18 cellular contexts compared by ENCODE assay signal in genomic region chr19:3565177-3565576, GRCh38. TPM values are rescaled to one million over a fixed set of nuclear protein-coding genes. Genes with fewer than 3 reads are reported as not detected.
DNase-seq lines count a peak whose midpoint lies in the region; TF ChIP-seq lines count a peak whose summit lies in the region.
"Had no signal": no experiment of that assay in that cellular context is flagged by ENCODE, and none has a peak within 500 bp of the region (broad histone marks: within the 10 kb centered on the region; RNA-seq: fewer than 3 reads in every experiment).

No MANE protein-coding gene starts in this region.

- H3K36me3 ChIP-seq in neural progenitor cell (no peaks in the 10 kb centered on the region), uterus (no peaks in the 10 kb centered on the region)

- H3F3A ChIP-seq in neural progenitor cell (ENCODE audit: low read depth): no peaks in the 10 kb centered on the region

- DNase-seq in EH (ENCODE audit: low read depth) (peak; percentile 75), MV-4-11 (lab: John Stamatoyannopoulos, UW) (peak; percentile 56), astrocyte of the spinal cord (ENCODE audit: low read depth, low spot score) (peak; percentile 38), neural progenitor cell (ENCODE audit: low spot score) (no peak), uterus (no peak)
- DNase-seq in stimulated activated CD4-positive, alpha-beta T cell treated with anti-CD3 and anti-CD28 coated beads, Interleukin-4, amount 100 ng/mL, for 1 hour: no peak
- no peak for DNase-seq in effector CD4-positive, alpha-beta T cell
- DNase-seq in stimulated activated CD4-positive, alpha-beta T cell treated with anti-CD3 and anti-CD28 coated beads, Interleukin-12 subunit alpha, Interleukin-12 subunit beta, amount 100 ng/mL, for 4 hours: no peak
- DNase-seq: activated CD8-positive, alpha-beta T cell treated with anti-CD3 and anti-CD28 coated beads for 36 hours; caudate nucleus; left ventricle myocardium superior; NCI-H2081; NCI-H524 treated with DMSO at 0.1 percent for 48 hours; stimulated activated naive CD8-positive, alpha-beta T cell treated with anti-CD3 and anti-CD28 coated beads, Interleukin-15, Interleukin-2, amounts not matched to agents 100 U/mL and 50 U/mL, for 24 hours had no signal

- in situ Hi-C loops in astrocyte of the spinal cord (cut with HindIII; ENCODE audit: low sequenced_read_pairs): no loop called here

- H3K4me3 Mint-ChIP-seq in neural progenitor cell: peak overlapping the region; percentile 69
- H3K4me3 Mint-ChIP-seq: activated CD8-positive, alpha-beta T cell treated with anti-CD3 and anti-CD28 coated beads for 36 hours; activated T-helper 1 cell treated with anti-CD3 and anti-CD28 coated beads, Interleukin-12 subunit alpha, Interleukin-12 subunit beta, Interleukin-2, Interleukin-4 antibody, amounts not matched to agents 30 ng/mL and 10 ng/mL and 1 ng/mL, durations not matched to agents 14 hours and 24 hours and 36 hours had no signal

- H3K4me1 ChIP-seq in neural progenitor cell (no peaks in the 10 kb centered on the region), uterus (no peaks in the 10 kb centered on the region)

- no peak for TF ChIP-seq POLR2A in uterus (IDR thresholded peaks at IDR 0.05)

- H3K9me3 ChIP-seq in neural progenitor cell (ENCODE audit: low read depth) (no peaks in the 10 kb centered on the region), uterus (no peaks in the 10 kb centered on the region)

- H3K4me2 ChIP-seq in neural progenitor cell: no peak overlapping the region

- no peak overlapping the region for H3K9ac ChIP-seq in neural progenitor cell

- no peaks in the 10 kb centered on the region for H3K9me3 Mint-ChIP-seq in neural progenitor cell
- H3K9me3 Mint-ChIP-seq: activated CD8-positive, alpha-beta T cell treated with anti-CD3 and anti-CD28 coated beads for 36 hours; activated T-helper 1 cell treated with anti-CD3 and anti-CD28 coated beads, Interleukin-12 subunit alpha, Interleukin-12 subunit beta, Interleukin-2, Interleukin-4 antibody, amounts not matched to agents 30 ng/mL and 10 ng/mL and 1 ng/mL, durations not matched to agents 14 hours and 24 hours and 36 hours had no signal

- H3K4me1 Mint-ChIP-seq in neural progenitor cell: peaks cover 6% of the 10 kb centered on the region

- H3K36me3 Mint-ChIP-seq in neural progenitor cell: no peaks in the 10 kb centered on the region

- no peak overlapping the region for H3K27ac ChIP-seq in neural progenitor cell
- no peak overlapping the region for H3K27ac ChIP-seq in uterus
- H3K27ac ChIP-seq: VCaP had no signal

- intact Hi-C loops in uterus (cut with DNase I; ENCODE audit: low total_unique reads): no loop called here

- H3K79me2 ChIP-seq in neural progenitor cell (ENCODE audit: low read depth): no peaks in the 10 kb centered on the region

- no peaks in the 10 kb centered on the region for H4K20me1 ChIP-seq in neural progenitor cell (ENCODE audit: low read depth)

- H3K27me3 Mint-ChIP-seq in neural progenitor cell (ENCODE audit: insufficient read depth, low read depth): peaks cover 7% of the 10 kb centered on the region
- H3K27me3 Mint-ChIP-seq: activated CD8-positive, alpha-beta T cell treated with anti-CD3 and anti-CD28 coated beads for 36 hours had no signal

- H3K4me3 ChIP-seq in astrocyte of the spinal cord (ENCODE audit: low read depth, low read length) (no peak overlapping the region), neural progenitor cell (no peak overlapping the region), uterus (no peak overlapping the region)

- peak overlapping the region; percentile 33 for H3K27ac Mint-ChIP-seq in neural progenitor cell
- H3K27ac Mint-ChIP-seq: activated CD8-positive, alpha-beta T cell treated with anti-CD3 and anti-CD28 coated beads for 36 hours; activated T-helper 1 cell treated with anti-CD3 and anti-CD28 coated beads, Interleukin-12 subunit alpha, Interleukin-12 subunit beta, Interleukin-2, Interleukin-4 antibody, amounts not matched to agents 30 ng/mL and 10 ng/mL and 1 ng/mL, durations not matched to agents 14 hours and 24 hours and 36 hours had no signal

- no peak for TF ChIP-seq CTCF in astrocyte of the spinal cord (IDR thresholded peaks at IDR 0.05; ENCODE audit: low read depth, low read length)
- TF ChIP-seq CTCF in neural progenitor cell (IDR thresholded peaks at IDR 0.05): no peak
- no peak for TF ChIP-seq CTCF in uterus (IDR thresholded peaks at IDR 0.05)

- H3K27me3 ChIP-seq in neural progenitor cell (no peaks in the 10 kb centered on the region), uterus (no peaks in the 10 kb centered on the region)

- H2AFZ ChIP-seq in neural progenitor cell (replicated peaks): no peak overlapping the region

RNA-seq across cellular contexts. Expression of gene HMG20B, which starts 7.6 kb away (rescaled TPM):
- total RNA-seq in neural progenitor cell (ENCODE audit: low replicate concordance) (51.4 and 135 TPM in 2 replicates), uterus (100 to 1,000 TPM in 1 of 4 donors, 10 to 100 TPM in 3; 52.9 to 232 (median 63.6) TPM)

RNA-seq across cellular contexts. Expression of gene MFSD12, which starts 7.8 kb away (rescaled TPM):
- total RNA-seq in neural progenitor cell (ENCODE audit: low replicate concordance) (34.1 and 47.6 TPM in 2 replicates), uterus (10 to 100 TPM in 3 of 4 donors, under 1 TPM in 1; 0.59 to 44.9 (median 38.9) TPM)

RNA-seq across cellular contexts. Expression of gene GIPC3, which starts 20.1 kb away (rescaled TPM):
- total RNA-seq in neural progenitor cell (ENCODE audit: low replicate concordance): 0.09 TPM in 1 of 2 replicates, not detected in the other
- total RNA-seq in uterus: 1 to 10 TPM in 1 of 4 donors, under 1 TPM in 1, not detected in 2; 0.07 to 4.0 TPM
- total RNA-seq: G401, OCI-LY7 had no signal

RNA-seq across cellular contexts. Expression of gene TEKTIP1, which starts 26.2 kb away (rescaled TPM):
- not detected in 2 replicates for total RNA-seq in neural progenitor cell (ENCODE audit: low replicate concordance)
- 1 to 10 TPM in 1 of 4 donors, not detected in 3; 5.5 TPM for total RNA-seq in uterus
- total RNA-seq: G401 had no signal

RNA-seq across cellular contexts. Expression of gene TBXA2R, which starts 41.5 kb away (rescaled TPM):
- total RNA-seq in neural progenitor cell (ENCODE audit: low replicate concordance): 0.09 TPM in 1 of 2 replicates, not detected in the other
- 1 to 10 TPM in 2 of 4 donors, not detected in 2; 2.6 to 7.3 TPM for total RNA-seq in uterus
- total RNA-seq: OCI-LY7 had no signal

Comparison
In these comparisons a context has a peak if more than half of its experiments do, and no peak if none do; other contexts are left out.
1. DNase-seq: peak in EH (single experiment), MV-4-11 (single experiment) and astrocyte of the spinal cord (single experiment); none in neural progenitor cell (single experiment), stimulated activated CD4-positive, alpha-beta T cell treated with anti-CD3 and anti-CD28 coated beads, Interleukin-4, amount 100 ng/mL, for 1 hour (single experiment), effector CD4-positive, alpha-beta T cell (single experiment), stimulated activated CD4-positive, alpha-beta T cell treated with anti-CD3 and anti-CD28 coated beads, Interleukin-12 subunit alpha, Interleukin-12 subunit beta, amount 100 ng/mL, for 4 hours (single experiment) and uterus (0 of 2).